Comparison of ENCODE assay signal across 8 cellular contexts in the genomic region with DNA sequence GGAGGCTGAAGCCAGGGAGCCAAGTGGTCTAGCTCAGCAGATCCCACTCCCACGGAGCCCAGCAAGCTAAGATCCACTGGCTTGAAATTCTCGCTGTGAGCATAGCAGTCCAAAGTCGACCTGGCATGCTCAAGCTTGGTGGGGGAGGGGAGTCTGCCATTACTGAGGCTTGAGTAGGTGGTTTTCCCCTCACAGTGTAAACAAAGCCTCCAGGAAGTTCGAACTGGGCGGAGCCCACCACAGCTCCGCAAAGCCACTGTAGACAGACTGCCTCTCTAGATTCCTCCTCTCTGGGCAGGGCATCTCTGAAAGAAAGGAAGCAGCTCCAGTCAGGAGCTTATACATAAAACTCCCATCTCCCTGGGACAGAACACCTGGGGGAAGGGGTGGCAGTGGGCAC.
DNase-seq lines count a peak whose midpoint lies in the region; ATAC-seq and TF ChIP-seq lines count a peak whose summit lies in the region.
"Not testable (repeated sequence)": the region's sequence is repeated elsewhere in the genome, so short reads cannot be mapped to it uniquely, and the experiment has no call there.

No MANE protein-coding gene starts in this region.

- H3K4me1 Mint-ChIP-seq in CD4-positive, alpha-beta memory T cell = peaks cover 8 to 22% (median 15%) of the 10 kb centered on the region in 4 donors
- H3K4me1 Mint-ChIP-seq in activated CD4-positive, alpha-beta T cell treated with anti-CD3 and anti-CD28 coated beads for 36 hours = not testable (repeated sequence)
- peaks cover 0 to 22% (median 16%) of the 10 kb centered on the region in 7 donors for H3K4me1 Mint-ChIP-seq in naive thymus-derived CD4-positive, alpha-beta T cell

- H3K9me3 ChIP-seq in CD4-positive, alpha-beta memory T cell (ENCODE audit: control insufficient read depth in 1 of 2, low read length in 2 of 2); hepatocyte (ENCODE audit: low read depth); naive thymus-derived CD4-positive, alpha-beta T cell (ENCODE audit: control insufficient read depth in 2 of 3, low read length in 3 of 3); thyroid gland: not testable (repeated sequence)
- H3K9me3 ChIP-seq in ES-I3 (ENCODE audit: control insufficient read depth, insufficient read depth, low read length) = 0 out of 2 replicates have a peak, but pooled peaks cover 10% of the 10 kb centered on the region

- H3K27ac ChIP-seq in CD4-positive, alpha-beta memory T cell (ENCODE audit: low read depth, low read length); naive thymus-derived CD4-positive, alpha-beta T cell (ENCODE audit: low read depth, low read length); thyroid gland: not testable (repeated sequence)
- H3K27ac ChIP-seq in hepatocyte = peak overlapping the region; percentile 61

- intact Hi-C loops in CD4-positive, alpha-beta memory T cell (cut with micrococcal nuclease); activated CD4-positive, alpha-beta T cell treated with anti-CD3 and anti-CD28 coated beads for 36 hours (cut with DNase I, micrococcal nuclease); naive thymus-derived CD4-positive, alpha-beta T cell (cut with micrococcal nuclease); thyroid gland (cut with DNase I): not testable (repeated sequence)

- ATAC-seq in activated CD4-positive, alpha-beta T cell treated with anti-CD3 and anti-CD28 coated beads for 36 hours; naive thymus-derived CD4-positive, alpha-beta T cell: not testable (repeated sequence)

- not testable (repeated sequence) for H3K79me2 ChIP-seq in hepatocyte

- H3K9me2 ChIP-seq in hepatocyte (replicated peaks; ENCODE audit: insufficient read depth) = not testable (repeated sequence)

- peak overlapping the region; percentile 6; the same call in 1 of the 2 replicates for H3K9ac ChIP-seq in ES-I3 (ENCODE audit: low read depth, low read length)

- H3K36me3 Mint-ChIP-seq in CD4-positive, alpha-beta memory T cell = peaks cover 3 to 18% of the 10 kb centered on the region in 2 donors
- H3K36me3 Mint-ChIP-seq in activated CD4-positive, alpha-beta T cell treated with anti-CD3 and anti-CD28 coated beads for 36 hours (ENCODE audit: low read depth) = not testable (repeated sequence)
- peaks cover 2 to 42% (median 17%) of the 10 kb centered on the region in 5 donors for H3K36me3 Mint-ChIP-seq in naive thymus-derived CD4-positive, alpha-beta T cell

- not testable (repeated sequence) for TF ChIP-seq CTCF in hepatocyte (IDR thresholded peaks at IDR 0.05; ENCODE audit: poor library complexity); thyroid gland (IDR thresholded peaks at IDR 0.05)

- WGBS in hepatocyte (ENCODE audit: low lambda C conversion rate, missing lambda C conversion rate) = 36% methylated on average over 6 of the region's 6 CpGs
- 15 to 39% methylated on average over 3 to 6 of the region's 6 CpGs for WGBS in thyroid gland, 2 donors

- peak overlapping the region; percentile 49 for H3K4me2 ChIP-seq in hepatocyte

- H3K27me3 ChIP-seq in CD4-positive, alpha-beta memory T cell (ENCODE audit: insufficient read depth, low read length); hepatocyte; naive thymus-derived CD4-positive, alpha-beta T cell (ENCODE audit: control insufficient read depth in 2 of 2, insufficient read depth in 2 of 2, low read length in 2 of 2); thyroid gland: not testable (repeated sequence)

- not testable (repeated sequence) for H3K36me3 ChIP-seq in CD4-positive, alpha-beta memory T cell (ENCODE audit: insufficient read depth, low read length); ES-I3 (ENCODE audit: insufficient read depth, low read length); hepatocyte (replicated peaks; ENCODE audit: insufficient read depth, low read depth); naive thymus-derived CD4-positive, alpha-beta T cell (ENCODE audit: control insufficient read depth in 2 of 3, insufficient read depth in 3 of 3, low read length in 3 of 3); thyroid gland

- not testable (repeated sequence) for TF ChIP-seq POLR2A in thyroid gland (IDR thresholded peaks at IDR 0.05)

- not testable (repeated sequence) for H4K20me1 ChIP-seq in hepatocyte (ENCODE audit: insufficient read depth, poor library complexity, severe bottlenecking)

- DNase-seq in CD4-positive, alpha-beta memory T cell = peak; percentile 19 to 44 (median 38)
- DNase-seq in NCI-H2029 (lab: John Stamatoyannopoulos, UW) (peak; percentile 8), hepatocyte (ENCODE audit: low spot score) (peak; percentile 67), thyroid gland (peak; percentile 57 to 61)
- peak; percentile 11 for DNase-seq in activated CD4-positive, alpha-beta T cell treated with anti-CD3 and anti-CD28 coated beads for 36 hours
- peak; percentile 63 for DNase-seq in activated effector memory CD4-positive, alpha-beta T cell treated with anti-CD3 and anti-CD28 coated beads, Interleukin-2, amount 50 U/mL, for 16 hours
- DNase-seq in naive thymus-derived CD4-positive, alpha-beta T cell = peak in 7 of 9 donors; percentile 14 to 59 (median 25)

- not testable (repeated sequence) for H3K27me3 Mint-ChIP-seq in CD4-positive, alpha-beta memory T cell; activated CD4-positive, alpha-beta T cell treated with anti-CD3 and anti-CD28 coated beads for 36 hours; naive thymus-derived CD4-positive, alpha-beta T cell

- H3K4me1 ChIP-seq in CD4-positive, alpha-beta memory T cell (ENCODE audit: insufficient read depth, low read length) = peaks cover 14% of the 10 kb centered on the region
- H3K4me1 ChIP-seq in ES-I3 (ENCODE audit: insufficient read depth, low read length); hepatocyte (ENCODE audit: insufficient read depth); naive thymus-derived CD4-positive, alpha-beta T cell (ENCODE audit: control insufficient read depth in 2 of 2, insufficient read depth in 2 of 2, low read length in 2 of 2); thyroid gland: not testable (repeated sequence)

- H3K4me3 ChIP-seq in CD4-positive, alpha-beta memory T cell (ENCODE audit: low read length in 2 of 2); hepatocyte; naive thymus-derived CD4-positive, alpha-beta T cell (ENCODE audit: low read length); thyroid gland (replicated peaks in 1 of 3): not testable (repeated sequence)

- H3K4me3 Mint-ChIP-seq in CD4-positive, alpha-beta memory T cell = peak overlapping the region in 6 of 8 donors; percentile 52 to 82 (median 77)
- H3K4me3 Mint-ChIP-seq in activated CD4-positive, alpha-beta T cell treated with anti-CD3 and anti-CD28 coated beads for 36 hours = not testable (repeated sequence)
- H3K4me3 Mint-ChIP-seq in naive thymus-derived CD4-positive, alpha-beta T cell = peak overlapping the region in 9 of 10 donors; percentile 31 to 80 (median 64)

- POLR2A ChIA-PET in CD4-positive, alpha-beta memory T cell (lab: Charles Lee; ENCODE audit: partially characterized antibody); activated CD4-positive, alpha-beta T cell treated with anti-CD3 and anti-CD28 coated beads for 36 hours (lab: Charles Lee): not testable (repeated sequence)
- POLR2A ChIA-PET in naive thymus-derived CD4-positive, alpha-beta T cell (lab: Charles Lee) = interaction anchor here (0.9 kb wide), 1 partner anchor 8 kb away, joined by 3 read pairs; no protein-coding TSS in a partner anchor

- H2AFZ ChIP-seq in hepatocyte = not testable (repeated sequence)

- H3K9me3 Mint-ChIP-seq in CD4-positive, alpha-beta memory T cell = peaks cover 7 to 56% (median 32%) of the 10 kb centered on the region in 8 donors
- H3K9me3 Mint-ChIP-seq in activated CD4-positive, alpha-beta T cell treated with anti-CD3 and anti-CD28 coated beads for 36 hours (ENCODE audit: low read depth) = peaks cover 15% of the 10 kb centered on the region
- peaks cover 0 to 68% (median 26%) of the 10 kb centered on the region in 11 donors for H3K9me3 Mint-ChIP-seq in naive thymus-derived CD4-positive, alpha-beta T cell

- CTCF ChIA-PET in CD4-positive, alpha-beta memory T cell (lab: Charles Lee; ENCODE audit: partially characterized antibody); naive thymus-derived CD4-positive, alpha-beta T cell (lab: Charles Lee): not testable (repeated sequence)
- CTCF ChIA-PET in activated CD4-positive, alpha-beta T cell treated with anti-CD3 and anti-CD28 coated beads for 36 hours (lab: Charles Lee) = interaction anchor here (0.6 kb wide), 1 partner anchor 18 kb away, joined by 4 read pairs; no protein-coding TSS in a partner anchor

- H3K27ac Mint-ChIP-seq in CD4-positive, alpha-beta memory T cell = peak overlapping the region in 4 of 7 donors; percentile 52 to 89 (median 86)
- not testable (repeated sequence) for H3K27ac Mint-ChIP-seq in activated CD4-positive, alpha-beta T cell treated with anti-CD3 and anti-CD28 coated beads for 36 hours
- H3K27ac Mint-ChIP-seq in naive thymus-derived CD4-positive, alpha-beta T cell = peak overlapping the region in 6 of 9 donors; percentile 16 to 90 (median 81)

Comparison
In these comparisons a context has a peak if more than half of its experiments do, and no peak if none do; other contexts are left out.
1. DNase-seq: peak in every context shown above with its lines; median percentile 67 in hepatocyte; 63 in activated effector memory CD4-positive, alpha-beta T cell treated with anti-CD3 and anti-CD28 coated beads, Interleukin-2, amount 50 U/mL, for 16 hours; 59 in thyroid gland; 38 in CD4-positive, alpha-beta memory T cell; 25 in naive thymus-derived CD4-positive, alpha-beta T cell; 11 in activated CD4-positive, alpha-beta T cell treated with anti-CD3 and anti-CD28 coated beads for 36 hours; 8 in NCI-H2029.